Comparison of ENCODE assay signal across 8 cellular contexts in genomic region chr5:151214614-151215545, GRCh38. TPM values are rescaled to one million over a fixed set of nuclear protein-coding genes. Genes with fewer than 3 reads are reported as not detected.
DNase-seq lines count a peak whose midpoint lies in the region; ATAC-seq, FAIRE-seq and TF ChIP-seq lines count a peak whose summit lies in the region.

No MANE protein-coding gene starts in this region.

- H2AK5ac ChIP-seq in mesendoderm (ENCODE audit: low read length): no peak overlapping the region

- no peak overlapping the region for H2BK15ac ChIP-seq in mesendoderm (replicated peaks; ENCODE audit: low read depth)

- H3K9me3 Mint-ChIP-seq in effector memory CD8-positive, alpha-beta T cell: no peaks in the 10 kb centered on the region
- H3K9me3 Mint-ChIP-seq in WTC11: no peaks in the 10 kb centered on the region

- no peak overlapping the region for H3K4me3 ChIP-seq in small intestine (ENCODE audit: low read depth in 1 of 2, low read length in 2 of 2)
- no peak overlapping the region for H3K4me3 ChIP-seq in mesendoderm (ENCODE audit: low read length)

- H3K27ac Mint-ChIP-seq in effector memory CD8-positive, alpha-beta T cell: peak overlapping the region; percentile 83 to 92
- no peak overlapping the region for H3K27ac Mint-ChIP-seq in WTC11

- no peaks in the 10 kb centered on the region for H3K36me3 ChIP-seq in small intestine (ENCODE audit: control insufficient read depth in 2 of 2, insufficient read depth in 2 of 2, low read length in 2 of 2)
- H3K36me3 ChIP-seq in mesendoderm (ENCODE audit: control insufficient read depth, insufficient read depth, low read length): no peaks in the 10 kb centered on the region

- H3K18ac ChIP-seq in mesendoderm (ENCODE audit: low read length): no peak overlapping the region

- no peak overlapping the region for H3K23ac ChIP-seq in mesendoderm (ENCODE audit: low read length)

- H3K4me2 ChIP-seq in mesendoderm (ENCODE audit: low read length): no peak overlapping the region

- H4K5ac ChIP-seq in mesendoderm (ENCODE audit: low read length): no peak overlapping the region

- H3K27ac ChIP-seq in small intestine (ENCODE audit: low read depth in 1 of 2, low read length in 1 of 2): peak overlapping the region; percentile 66 to 93
- H3K27ac ChIP-seq in mesendoderm (ENCODE audit: low read depth, low read length): no peak overlapping the region

- H3K36me3 Mint-ChIP-seq in effector memory CD8-positive, alpha-beta T cell (ENCODE audit: insufficient read depth): peaks cover 47% of the 10 kb centered on the region
- H3K36me3 Mint-ChIP-seq in WTC11: no peaks in the 10 kb centered on the region

- H3K4me1 Mint-ChIP-seq in effector memory CD8-positive, alpha-beta T cell (ENCODE audit: low read depth in 2 of 2): peaks cover 71 to 76% of the 10 kb centered on the region in 2 donors
- peaks cover 8% of the 10 kb centered on the region for H3K4me1 Mint-ChIP-seq in WTC11

- H3K4ac ChIP-seq in mesendoderm (ENCODE audit: low read depth, low read length): no peak overlapping the region

- H3K9ac ChIP-seq in mesendoderm (ENCODE audit: low read length): no peak overlapping the region

- no peak overlapping the region for H2BK5ac ChIP-seq in mesendoderm (ENCODE audit: low read length)

- 57 to 75% (median 69%) methylated on average over 10 of the region's 10 CpGs for WGBS in small intestine, 3 donors
- no CpG with 5 or more reads among the region's 10 CpGs for WGBS in mesendoderm (ENCODE audit: extremely low coverage, insufficient coverage, low lambda C conversion rate)

- POLR2A ChIA-PET in WTC11 (lab: Charles Lee): no interaction called here

- no peak overlapping the region for H4K8ac ChIP-seq in mesendoderm (ENCODE audit: low read depth, low read length)

- no peaks in the 10 kb centered on the region for H3K79me1 ChIP-seq in mesendoderm (ENCODE audit: low read length)

- CTCF ChIA-PET in WTC11 (lab: Charles Lee): interaction anchor here (1.1 to 4.7 kb wide), 7 partner anchors 9 to 166 kb away, joined by 3 to 23 read pairs (median 6); partner anchors contain the start of gene CCDC69

- DNase-seq in NOMO-1 treated with dmso at 0.1 percent for 144 hours (lab: John Stamatoyannopoulos, UW; ENCODE audit: unreplicated experiment) (peak; percentile 64), small intestine (peak; percentile 57), mesendoderm (no peak), WTC11 (ENCODE audit: low spot score) (no peak), SW 1271 (lab: John Stamatoyannopoulos, UW) (no peak)
- peak; percentile 33 to 38 (median 34) for DNase-seq in effector memory CD8-positive, alpha-beta T cell

- H3K9me3 ChIP-seq in small intestine (ENCODE audit: control insufficient read depth, low read depth): no peaks in the 10 kb centered on the region

- no peak overlapping the region for H2BK120ac ChIP-seq in mesendoderm (ENCODE audit: low read depth, low read length)

- peak overlapping the region; percentile 75 to 94 for H3K4me3 Mint-ChIP-seq in effector memory CD8-positive, alpha-beta T cell
- no peak overlapping the region for H3K4me3 Mint-ChIP-seq in WTC11

- H3K27me3 ChIP-seq in small intestine (ENCODE audit: control insufficient read depth in 2 of 2, insufficient read depth in 2 of 2, low read length in 2 of 2) (no peaks in the 10 kb centered on the region), mesendoderm (ENCODE audit: insufficient read depth, low read length, poor library complexity) (no peaks in the 10 kb centered on the region)

- H3K79me2 ChIP-seq in mesendoderm (ENCODE audit: control insufficient read depth, insufficient read depth, low read length): no peaks in the 10 kb centered on the region

- no peak for TF ChIP-seq CTCF in WTC11 (IDR thresholded peaks at IDR 0.05)

- no peak overlapping the region for H3K56ac ChIP-seq in mesendoderm (ENCODE audit: low read length)

- H3K27me3 Mint-ChIP-seq in effector memory CD8-positive, alpha-beta T cell: no peaks in the 10 kb centered on the region
- no peaks in the 10 kb centered on the region for H3K27me3 Mint-ChIP-seq in WTC11 (ENCODE audit: low read depth)

- ATAC-seq in GM18861 (IDR thresholded peaks at IDR 0.05; ENCODE audit: unreplicated experiment) (peak; percentile 43), HG02610 (IDR thresholded peaks at IDR 0.05; ENCODE audit: unreplicated experiment) (peak; percentile 59), WTC11 (no peak)
- ATAC-seq in effector memory CD8-positive, alpha-beta T cell (replicated peaks): peak; percentile 27

- no peak for FAIRE-seq in small intestine (lab: Jason Lieb, UNC)

- peaks cover 0 to 9% of the 10 kb centered on the region in 2 donors for H3K4me1 ChIP-seq in small intestine (ENCODE audit: control insufficient read depth in 2 of 2, insufficient read depth in 1 of 2, low read depth in 1 of 2, low read length in 1 of 2)
- H3K4me1 ChIP-seq in mesendoderm (ENCODE audit: control insufficient read depth, low read depth, low read length): peaks cover 3% of the 10 kb centered on the region

TF ChIP-seq in WTC11, 78 proteins besides CTCF, POLR2A, EP300 and RAD21:
- TF ChIP-seq ELF4 (CRISPR knock-in tag; IDR thresholded peaks at IDR 0.05; ENCODE audit: low read depth): no peak
TF ChIP-seq in WTC11: peak in this region for 0.

RNA-seq across cellular contexts. Expression of gene CCDC69, which starts 9.0 kb away (rescaled TPM):
- polyA plus RNA-seq in small intestine: 10 to 100 TPM in 2 of 3 donors, 1 to 10 TPM in 1; 5.6 to 33.5 (median 22.4) TPM
- polyA plus RNA-seq in mesendoderm (2013, experiment 1 of 2): 6.4 TPM
- 6.3 TPM for polyA plus RNA-seq in mesendoderm (2013, experiment 2 of 2)
- 8.2 to 12.4 TPM (median 8.6 TPM) in 3 replicates for total RNA-seq in WTC11 (2021)

RNA-seq across cellular contexts. Expression of gene GM2A, which starts 38.1 kb away (rescaled TPM):
- polyA plus RNA-seq in small intestine: 10 to 100 TPM in 1 of 3 donors, 1 to 10 TPM in 2; 4.0 to 18.1 (median 6.2) TPM
- polyA plus RNA-seq in mesendoderm (2013, experiment 1 of 2): 18.3 TPM
- 17.9 TPM for polyA plus RNA-seq in mesendoderm (2013, experiment 2 of 2)
- total RNA-seq in WTC11 (2021): 33.1 to 36.2 TPM (median 33.2 TPM) in 3 replicates

RNA-seq across cellular contexts. Expression of gene ANXA6, which starts 57.3 kb away (rescaled TPM):
- polyA plus RNA-seq in small intestine: 10 to 100 TPM in 2 of 3 donors, 1 to 10 TPM in 1; 7.2 to 68.2 (median 25.1) TPM
- 64.5 TPM for polyA plus RNA-seq in mesendoderm (2013, experiment 1 of 2)
- 62.7 TPM for polyA plus RNA-seq in mesendoderm (2013, experiment 2 of 2)
- 92.8 to 95.4 TPM (median 92.9 TPM) in 3 replicates for total RNA-seq in WTC11 (2021)

Comparison
In these comparisons a context has a peak if more than half of its experiments do, and no peak if none do; other contexts are left out.
1. DNase-seq: peak in NOMO-1 treated with dmso at 0.1 percent for 144 hours (single experiment), effector memory CD8-positive, alpha-beta T cell (3 of 3) and small intestine (single experiment); none in mesendoderm (single experiment), WTC11 (single experiment) and SW 1271 (0 of 2).